Comparison of ENCODE assay signal across 2 cellular contexts in genomic region chr5:77418162-77418561, GRCh38.
TF ChIP-seq lines count a peak whose summit lies in the region.

No MANE protein-coding gene starts in this region.

TF ChIP-seq in GM23338, 12 proteins besides CTCF, POLR2A, EP300 and RAD21 (continued from another document):
- TF ChIP-seq ZNF462 (CRISPR knock-in tag; IDR thresholded peaks at IDR 0.05): no peak
- no peak for TF ChIP-seq JUNB (IDR thresholded peaks at IDR 0.05; ENCODE audit: unreplicated experiment)
- no peak for TF ChIP-seq ETS1 (IDR thresholded peaks at IDR 0.05)
- no peak for TF ChIP-seq REST (IDR thresholded peaks at IDR 0.05; ENCODE audit: unreplicated experiment)
- TF ChIP-seq NANOG (IDR thresholded peaks at IDR 0.05; ENCODE audit: borderline replicate concordance): no peak
- no peak for TF ChIP-seq EZH2phosphoT487 (IDR thresholded peaks at IDR 0.05; ENCODE audit: unreplicated experiment)
- TF ChIP-seq ZNF114 (CRISPR knock-in tag; IDR thresholded peaks at IDR 0.05): no peak
- TF ChIP-seq EZH2 (IDR thresholded peaks at IDR 0.05; ENCODE audit: low read depth, unreplicated experiment): no peak
- TF ChIP-seq POLR2AphosphoS5 (IDR thresholded peaks at IDR 0.05; ENCODE audit: low read depth): no peak

TF ChIP-seq in K562, 482 proteins besides CTCF, POLR2A, EP300 and RAD21 (continued from another document):
- TF ChIP-seq ELK3 (CRISPR knock-in tag; IDR thresholded peaks at IDR 0.05): no peak
- no peak for TF ChIP-seq HOXB6 (CRISPR knock-in tag; IDR thresholded peaks at IDR 0.05; ENCODE audit: borderline replicate concordance)
- TF ChIP-seq SUPT5H (IDR thresholded peaks at IDR 0.05): no peak
- no peak for TF ChIP-seq ZNF444 (CRISPR knock-in tag; IDR thresholded peaks at IDR 0.05)
- no peak for TF ChIP-seq GMEB1 (CRISPR knock-in tag; IDR thresholded peaks at IDR 0.05)
- TF ChIP-seq DNMT1 (IDR thresholded peaks at IDR 0.05): no peak
- TF ChIP-seq TAL1 (IDR thresholded peaks at IDR 0.05): no peak
- TF ChIP-seq CXXC5 (CRISPR knock-in tag; IDR thresholded peaks at IDR 0.05): no peak
- TF ChIP-seq THRB (CRISPR knock-in tag; conservative IDR thresholded peaks at IDR 0.05): no peak
- TF ChIP-seq ESRRA (IDR thresholded peaks at IDR 0.05; ENCODE audit: borderline replicate concordance, low read depth): no peak
- no peak for TF ChIP-seq RREB1 (CRISPR knock-in tag; IDR thresholded peaks at IDR 0.05)
- TF ChIP-seq NCOR1 (IDR thresholded peaks at IDR 0.05): no peak
- no peak for TF ChIP-seq TGIF2 (CRISPR knock-in tag; IDR thresholded peaks at IDR 0.05)
